ENCODE assay signal across 8 cellular contexts in the genomic region with DNA sequence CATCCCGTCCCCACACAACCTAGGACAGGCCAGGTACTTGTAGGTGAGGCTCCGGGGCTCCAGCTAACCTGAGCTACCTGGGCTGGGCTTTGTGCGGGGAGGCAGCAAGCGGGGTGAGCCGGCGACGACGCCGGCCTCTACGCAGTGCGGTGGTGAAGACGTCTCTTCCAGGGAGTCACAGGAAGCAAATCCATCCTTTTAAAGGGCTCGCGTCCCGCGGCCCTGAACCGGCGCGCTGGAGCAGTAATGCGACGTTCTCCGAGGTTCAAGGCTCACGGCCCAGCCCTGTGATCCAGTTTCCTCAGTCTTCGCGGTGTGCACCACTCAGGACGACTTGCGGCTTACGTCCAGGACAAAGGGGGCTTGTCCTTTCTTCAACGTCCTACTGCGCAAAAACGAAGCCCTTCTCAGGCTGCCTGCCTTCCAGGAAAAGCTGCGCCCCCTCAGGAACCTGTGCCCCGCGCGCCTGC. TPM values are rescaled to one million over a fixed set of nuclear protein-coding genes. Genes with fewer than 3 reads are reported as not detected.
DNase-seq lines count a peak whose midpoint lies in the region; ATAC-seq and TF ChIP-seq lines count a peak whose summit lies in the region.

No MANE protein-coding gene starts in this region.

- peaks cover 25% of the 10 kb centered on the region for H4K20me1 ChIP-seq in DND-41 (ENCODE audit: insufficient read depth, low read length)

- ATAC-seq in DND-41 (ENCODE audit: insufficient read depth, low read depth) (peak; percentile 2; the same call in 1 of the 3 replicates), GM21529 (IDR thresholded peaks at IDR 0.05; ENCODE audit: unreplicated experiment) (peak; percentile 15), left lung (peak; percentile 57)

- peaks cover 8% of the 10 kb centered on the region for H3K36me3 ChIP-seq in DND-41 (ENCODE audit: insufficient read depth, low read length)
- H3K36me3 ChIP-seq in KOPT-K1 (ENCODE audit: insufficient read depth, low read length): peaks cover 8% of the 10 kb centered on the region; the same call in 1 of the 2 replicates
- H3K36me3 ChIP-seq in left lung: no peaks in the 10 kb centered on the region

- H3K9ac ChIP-seq in DND-41 (ENCODE audit: low read depth, low read length): peak overlapping the region; percentile 82

- peaks cover 39% of the 10 kb centered on the region for H3K79me2 ChIP-seq in DND-41 (ENCODE audit: insufficient read depth, low read length)

- peak overlapping the region; percentile 78 for H3K4me2 ChIP-seq in DND-41 (ENCODE audit: insufficient read depth, low read length)

- intact Hi-C loops in left lung (cut with DNase I): no loop called here

- peak overlapping the region in 1 of 2 experiments; percentile 97; a peak in 2 of 4 replicates for H3K4me3 ChIP-seq in DND-41 (ENCODE audit: low read depth in 1 of 2, low read length in 2 of 2)
- H3K4me3 ChIP-seq in WI38 (ENCODE audit: low read depth, low read length): peak overlapping the region; percentile 84
- peak overlapping the region; percentile 92 for H3K4me3 ChIP-seq in choroid plexus epithelial cell (ENCODE audit: low read depth, low read length)
- H3K4me3 ChIP-seq in left lung: peak overlapping the region; percentile 81 to 83

- TF ChIP-seq CTCF in DND-41 (IDR thresholded peaks at IDR 0.05; ENCODE audit: borderline replicate concordance, extremely low read depth, low read length, poor library complexity, severe bottlenecking): no peak
- no peak for TF ChIP-seq CTCF in WI38 (IDR thresholded peaks at IDR 0.05; ENCODE audit: low read depth, low read length)
- TF ChIP-seq CTCF in choroid plexus epithelial cell (conservative IDR thresholded peaks at IDR 0.05; ENCODE audit: low read depth, low read length): no peak
- TF ChIP-seq CTCF in left lung (IDR thresholded peaks at IDR 0.05): no peak

- H3K4me1 ChIP-seq in DND-41 (ENCODE audit: insufficient read depth, low read length) (peaks cover 34% of the 10 kb centered on the region), left lung (peaks cover 7 to 46% of the 10 kb centered on the region in 2 donors)

- H3K27ac ChIP-seq in DND-41 (ENCODE audit: low read length) (no peak overlapping the region), KOPT-K1 (ENCODE audit: low read depth, low read length, poor library complexity, severe bottlenecking) (peak overlapping the region; percentile 74), left lung (peak overlapping the region; percentile 82 to 91)

- H2AFZ ChIP-seq in DND-41 (ENCODE audit: low read depth, low read length): peak overlapping the region; percentile 84

- DNase-seq in DND-41 (no peak), choroid plexus epithelial cell (ENCODE audit: low read depth) (peak; percentile 71), left lung (peak; percentile 67 to 86), NAMALWA (ENCODE audit: low spot score) (no peak)
- DNase-seq in stimulated activated CD8-positive, alpha-beta memory T cell treated with anti-CD3 and anti-CD28 coated beads, Interleukin-12 subunit alpha, Interleukin-12 subunit beta, amount 100 ng/mL, for 4 hours (ENCODE audit: low read depth): peak; percentile 16

- H3K27me3 ChIP-seq in DND-41 (ENCODE audit: insufficient read depth, low read length, poor library complexity) (no peaks in the 10 kb centered on the region), left lung (no peaks in the 10 kb centered on the region)

- H3K9me3 ChIP-seq in DND-41 (ENCODE audit: insufficient read depth, low read length, severe bottlenecking) (no peaks in the 10 kb centered on the region), KOPT-K1 (ENCODE audit: insufficient read depth, low read length, poor library complexity, severe bottlenecking) (no peaks in the 10 kb centered on the region), left lung (no peaks in the 10 kb centered on the region)

RNA-seq across cellular contexts. Expression of a gene that starts 0.5 kb away (rescaled TPM):
- total RNA-seq in left lung: 10 to 100 TPM; 56.1 to 71.6 TPM

Comparison
In these comparisons a context has a peak if more than half of its experiments do, and no peak if none do; other contexts are left out.
1. ATAC-seq: peak in every context shown above with its lines; median percentile 57 in left lung; 15 in GM21529; 2 in DND-41.
2. DNase-seq: peak in choroid plexus epithelial cell (single experiment), left lung (2 of 2) and stimulated activated CD8-positive, alpha-beta memory T cell treated with anti-CD3 and anti-CD28 coated beads, Interleukin-12 subunit alpha, Interleukin-12 subunit beta, amount 100 ng/mL, for 4 hours (single experiment); none in DND-41 (single experiment) and NAMALWA (single experiment).